Comparison of ENCODE assay signal across 1 cellular context in the genomic region with DNA sequence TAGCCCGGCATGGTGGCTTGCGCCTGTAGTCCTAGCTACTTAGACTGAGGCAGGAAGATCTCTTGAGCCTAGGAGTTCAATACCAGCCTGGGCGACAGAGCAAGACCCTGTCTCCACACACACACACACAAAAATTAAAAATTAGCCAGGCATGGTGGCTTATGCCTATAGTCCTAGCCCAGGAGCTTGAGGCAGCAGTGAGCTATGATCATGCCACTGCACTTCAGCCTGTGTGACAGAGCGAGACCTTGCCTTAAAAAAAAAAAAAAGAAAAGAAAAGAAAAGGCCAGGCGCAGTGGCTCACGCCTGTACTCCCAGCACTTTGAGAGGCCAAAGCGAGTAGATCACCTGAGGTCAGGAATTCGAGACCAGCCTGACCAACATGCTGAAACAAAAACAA.
TF ChIP-seq lines count a peak whose summit lies in the region.

No MANE protein-coding gene starts in this region.

TF ChIP-seq in GM23338, 12 proteins besides CTCF, POLR2A, EP300 and RAD21 (continued from another document):
- TF ChIP-seq, protein P1, sequence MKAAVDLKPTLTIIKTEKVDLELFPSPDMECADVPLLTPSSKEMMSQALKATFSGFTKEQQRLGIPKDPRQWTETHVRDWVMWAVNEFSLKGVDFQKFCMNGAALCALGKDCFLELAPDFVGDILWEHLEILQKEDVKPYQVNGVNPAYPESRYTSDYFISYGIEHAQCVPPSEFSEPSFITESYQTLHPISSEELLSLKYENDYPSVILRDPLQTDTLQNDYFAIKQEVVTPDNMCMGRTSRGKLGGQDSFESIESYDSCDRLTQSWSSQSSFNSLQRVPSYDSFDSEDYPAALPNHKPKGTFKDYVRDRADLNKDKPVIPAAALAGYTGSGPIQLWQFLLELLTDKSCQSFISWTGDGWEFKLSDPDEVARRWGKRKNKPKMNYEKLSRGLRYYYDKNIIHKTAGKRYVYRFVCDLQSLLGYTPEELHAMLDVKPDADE (IDR thresholded peaks at IDR 0.05) = no peak
